In the genomic region with DNA sequence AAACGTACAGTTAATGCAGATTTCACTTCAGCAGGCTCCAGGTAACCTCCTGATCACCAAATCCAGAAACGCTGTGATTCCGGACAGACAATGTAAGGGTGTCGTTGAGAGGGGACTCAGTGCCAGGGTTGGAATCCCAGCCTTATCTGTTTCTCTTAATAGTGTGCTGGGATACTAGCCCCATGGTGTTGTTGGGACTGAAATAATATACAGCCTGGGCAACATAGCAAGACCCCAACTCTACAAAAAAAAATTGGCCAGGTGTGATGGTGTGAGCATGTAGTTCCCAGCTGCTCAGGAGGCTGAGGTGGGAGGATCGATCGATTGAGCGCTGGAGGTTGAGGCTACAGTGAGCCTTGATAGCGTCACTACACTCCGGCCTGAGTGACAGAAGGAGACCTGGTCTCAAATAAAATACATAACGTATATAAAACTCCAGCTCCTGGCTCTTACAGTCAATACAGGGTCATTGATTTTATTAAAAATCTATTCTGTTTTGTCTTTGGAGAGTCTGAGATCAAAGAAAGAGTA, we compare ENCODE assay signal across 9 cellular contexts. TPM values are rescaled to one million over a fixed set of nuclear protein-coding genes. Genes with fewer than 3 reads are reported as not detected.
DNase-seq lines count a peak whose midpoint lies in the region; ATAC-seq and TF ChIP-seq lines count a peak whose summit lies in the region.
"Had no signal": no experiment of that assay in that cellular context is flagged by ENCODE, and none has a peak within 500 bp of the region (broad histone marks: within the 10 kb centered on the region; RNA-seq: fewer than 3 reads in every experiment).

No MANE protein-coding gene starts in this region.

- TF ChIP-seq POLR2A in Peyer's patch (IDR thresholded peaks at IDR 0.05) (no peak), esophagus muscularis mucosa (IDR thresholded peaks at IDR 0.05; ENCODE audit: low read depth) (no peak)

- peak overlapping the region; percentile 54 for H2AFZ ChIP-seq in parathyroid adenoma

- peaks cover 2% of the 10 kb centered on the region; the same call in 1 of the 2 replicates for H3K36me3 ChIP-seq in Caco-2 (ENCODE audit: control insufficient read depth, insufficient read depth, low read length)
- peaks cover 0 to 42% (median 0%) of the 10 kb centered on the region in 3 donors for H3K36me3 ChIP-seq in Peyer's patch
- H3K36me3 ChIP-seq in esophagus muscularis mucosa, result peaks cover 27 to 47% (median 43%) of the 10 kb centered on the region in 4 donors
- H3K36me3 ChIP-seq in parathyroid adenoma (ENCODE audit: control insufficient read depth, insufficient read depth, low read length), result no peaks in the 10 kb centered on the region
- H3K36me3 ChIP-seq: neutrophil had no signal

- 78% methylated on average over 10 of the region's 10 CpGs for WGBS in esophagus muscularis mucosa

- no peaks in the 10 kb centered on the region for H3K4me1 Mint-ChIP-seq in Caco-2 (ENCODE audit: low read depth, unreplicated experiment)

- H3K79me2 ChIP-seq in parathyroid adenoma, result peaks cover 33% of the 10 kb centered on the region

- no peaks in the 10 kb centered on the region for H3K9me3 ChIP-seq in Caco-2
- no peaks in the 10 kb centered on the region for H3K9me3 ChIP-seq in Peyer's patch
- no peaks in the 10 kb centered on the region for H3K9me3 ChIP-seq in esophagus muscularis mucosa
- H3K9me3 ChIP-seq in parathyroid adenoma (ENCODE audit: control insufficient read depth, low read length), result no peaks in the 10 kb centered on the region
- H3K9me3 ChIP-seq: neutrophil had no signal

- peak overlapping the region; percentile 95 for H3K4me2 ChIP-seq in parathyroid adenoma (ENCODE audit: low read length)

- H3K27ac ChIP-seq in Peyer's patch, result peak overlapping the region; percentile 77 to 87 (median 84)
- peak overlapping the region; percentile 86 to 95 (median 94) for H3K27ac ChIP-seq in esophagus muscularis mucosa (replicated peaks in 1 of 4)
- H3K27ac ChIP-seq in parathyroid adenoma, result peak overlapping the region; percentile 100
- H3K27ac ChIP-seq: neutrophil had no signal

- DNase-seq in Caco-2, result no peak
- DNase-seq in Peyer's patch, result no peak
- DNase-seq in esophagus muscularis mucosa (ENCODE audit: extremely low spot score), result no peak
- DNase-seq in NCI-H128 (lab: John Stamatoyannopoulos, UW; ENCODE audit: unreplicated experiment), result no peak

- H3K4me3 ChIP-seq in Caco-2 (ENCODE audit: low read depth, low read length) (peak overlapping the region; percentile 74), Peyer's patch (peak overlapping the region; percentile 79 to 92 (median 82)), esophagus muscularis mucosa (peak overlapping the region; percentile 88 to 98 (median 91)), parathyroid adenoma (ENCODE audit: low read depth, low read length) (peak overlapping the region; percentile 98)

- H3K27me3 Mint-ChIP-seq in Caco-2 (ENCODE audit: insufficient read depth, unreplicated experiment), result no peaks in the 10 kb centered on the region

- BruUV-seq in Caco-2 (replicated peaks; lab: Mats Ljungman, UMichigan), result TSS peak; percentile 67

- H3K9me3 Mint-ChIP-seq in Caco-2 (ENCODE audit: unreplicated experiment), result no peaks in the 10 kb centered on the region

- no peaks in the 10 kb centered on the region for H3K27me3 ChIP-seq in Caco-2 (replicated peaks; ENCODE audit: control insufficient read depth, insufficient read depth, low read length)
- no peaks in the 10 kb centered on the region for H3K27me3 ChIP-seq in Peyer's patch
- no peaks in the 10 kb centered on the region for H3K27me3 ChIP-seq in esophagus muscularis mucosa
- H3K27me3 ChIP-seq in parathyroid adenoma (ENCODE audit: control insufficient read depth, insufficient read depth, low read length), result no peaks in the 10 kb centered on the region

- H3K9ac ChIP-seq in parathyroid adenoma, result peak overlapping the region; percentile 100

- H3K27ac Mint-ChIP-seq in Caco-2 (ENCODE audit: unreplicated experiment), result peak overlapping the region; percentile 76

- H3K4me1 ChIP-seq in Caco-2 (peaks cover 13% of the 10 kb centered on the region), Peyer's patch (peaks cover 0 to 28% (median 4%) of the 10 kb centered on the region in 4 donors), esophagus muscularis mucosa (peaks cover 19 to 47% (median 42%) of the 10 kb centered on the region in 4 donors), parathyroid adenoma (peaks cover 36% of the 10 kb centered on the region)

- ATAC-seq in HG03135 (IDR thresholded peaks at IDR 0.05; ENCODE audit: unreplicated experiment) (no peak), GM19351 (IDR thresholded peaks at IDR 0.05; ENCODE audit: unreplicated experiment) (no peak), GM19023 (IDR thresholded peaks at IDR 0.05; ENCODE audit: unreplicated experiment) (no peak)

- intact Hi-C loops in Caco-2 (cut with micrococcal nuclease; ENCODE audit: unreplicated experiment) (no loop called here), esophagus muscularis mucosa (cut with DNase I) (loop anchor here (5.0 kb wide), 1 partner anchor 75 kb away; a partner anchor contains a TSS)

- POLR2A ChIA-PET in Caco-2 (lab: Charles Lee), result interaction anchor here (0.6 to 0.7 kb wide), 2 partner anchors 102 to 262 kb away, joined by 3 read pairs; no protein-coding TSS in a partner anchor

- CTCF ChIA-PET in Caco-2 (lab: Charles Lee), result no interaction called here

- no peak for TF ChIP-seq EP300 in esophagus muscularis mucosa (IDR thresholded peaks at IDR 0.05)

- peaks cover 37% of the 10 kb centered on the region for H3K36me3 Mint-ChIP-seq in Caco-2 (ENCODE audit: insufficient read depth, unreplicated experiment)

- peak overlapping the region; percentile 87 for H3K4me3 Mint-ChIP-seq in Caco-2 (ENCODE audit: unreplicated experiment)

- TF ChIP-seq CTCF in Caco-2 (IDR thresholded peaks at IDR 0.05; ENCODE audit: insufficient read depth in 1 of 2, low read depth in 1 of 2, low read length in 1 of 2, severe bottlenecking in 1 of 2, unreplicated experiment in 1 of 2) (no peak), Peyer's patch (IDR thresholded peaks at IDR 0.05) (no peak), esophagus muscularis mucosa (IDR thresholded peaks at IDR 0.05) (no peak), parathyroid adenoma (IDR thresholded peaks at IDR 0.05) (no peak)

RNA-seq across cellular contexts. Expression of a gene that starts 1.3 kb away (rescaled TPM):
- total RNA-seq in Caco-2 (2022), result 134 and 136 TPM in 2 replicates
- total RNA-seq in Peyer's patch, result 1,000 to 10,000 TPM in 1 of 4 donors, 100 to 1,000 TPM in 3; 465 to 1,340 (median 591) TPM
- total RNA-seq in esophagus muscularis mucosa, result 100 to 1,000 TPM; 233 to 393 (median 327) TPM

RNA-seq across cellular contexts. Expression of a gene that starts 33.4 kb away (rescaled TPM):
- total RNA-seq in Caco-2 (2022), result 32.6 and 33.9 TPM in 2 replicates
- 100 to 1,000 TPM in 3 of 4 donors, 10 to 100 TPM in 1; 72.6 to 342 (median 208) TPM for total RNA-seq in Peyer's patch
- 10 to 100 TPM; 14.1 to 71.7 (median 22.0) TPM for total RNA-seq in esophagus muscularis mucosa
